ENCODE assay signal across 24 cellular contexts in the genomic region with DNA sequence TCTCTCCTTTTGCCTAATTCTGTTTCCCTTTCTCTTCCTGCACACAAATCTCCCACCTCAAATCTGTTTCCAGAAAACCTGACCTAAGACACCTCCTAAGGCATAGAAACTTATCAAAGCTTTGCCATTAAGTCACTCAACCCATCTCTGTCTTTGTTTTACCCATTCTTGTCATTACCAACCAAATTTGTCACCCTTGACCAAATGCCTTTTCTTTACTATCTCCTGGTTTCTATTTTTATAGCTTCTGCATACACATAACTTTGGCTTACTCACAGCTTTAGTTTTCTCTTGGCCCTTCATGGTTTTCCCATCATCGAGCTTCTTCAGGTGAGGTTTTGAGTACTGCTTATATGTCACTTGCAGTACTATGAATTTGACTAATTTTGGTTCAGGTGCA.
A peak's percentile ranks its signal among the peaks of the same experiment; 100 is the strongest.
DNase-seq lines count a peak whose midpoint lies in the region; ATAC-seq, FAIRE-seq and TF ChIP-seq lines count a peak whose summit lies in the region.
"Had no signal": no experiment of that assay in that cellular context is flagged by ENCODE, and none has a peak within 500 bp of the region (broad histone marks: within the 10 kb centered on the region; RNA-seq: fewer than 3 reads in every experiment).

No MANE protein-coding gene starts in this region.

- intact Hi-C loops in activated CD4-positive, alpha-beta T cell treated with anti-CD3 and anti-CD28 coated beads for 36 hours (cut with DNase I, micrococcal nuclease): loop anchor here in 1 of 2 experiments (1.0 kb wide), 1 partner anchor 9 kb away; no protein-coding TSS in a partner anchor
- intact Hi-C loops in Caco-2 (cut with micrococcal nuclease; ENCODE audit: unreplicated experiment): no loop called here

- no peaks in the 10 kb centered on the region for H3K9me3 Mint-ChIP-seq in activated CD4-positive, alpha-beta T cell treated with anti-CD3 and anti-CD28 coated beads for 36 hours (ENCODE audit: low read depth)
- peaks cover 2% of the 10 kb centered on the region for H3K9me3 Mint-ChIP-seq in activated T-cell treated with anti-CD3 and anti-CD28 coated beads, Interleukin-2, amount 50 U/mL, for 24 hours
- H3K9me3 Mint-ChIP-seq in Caco-2 (ENCODE audit: unreplicated experiment): peaks cover 55% of the 10 kb centered on the region
- H3K9me3 Mint-ChIP-seq: CD4-positive, alpha-beta T cell; CD8-positive, alpha-beta memory T cell had no signal

- DNase-seq in activated CD4-positive, alpha-beta T cell treated with anti-CD3 and anti-CD28 coated beads for 36 hours: no peak
- DNase-seq in activated CD4-positive, alpha-beta T cell treated with anti-CD3 and anti-CD28 coated beads for 4 hours: no peak
- no peak for DNase-seq in activated T-cell treated with anti-CD3 and anti-CD28 coated beads, Interleukin-2, amount 50 U/mL, for 24 hours
- no peak for DNase-seq in activated T-cell treated with anti-CD3 and anti-CD28 coated beads, Interleukin-2, amount 50 U/mL, for 48 hours
- DNase-seq in Caco-2 (no peak), keratinocyte (ENCODE audit: low read depth, low spot score) (no peak), NCI-H2171 treated with DMSO at 0.1 percent for 48 hours (lab: John Stamatoyannopoulos, UW) (no peak), DMS153 treated with DMSO at 0.1 percent for 48 hours (lab: John Stamatoyannopoulos, UW; ENCODE audit: unreplicated experiment) (no peak)
- DNase-seq: BE2C; Calu3; CD4-positive, alpha-beta T cell; CD8-positive, alpha-beta memory T cell; EL; GDM1; GM23248; H7; HCEC 1CT had no signal

- dilution Hi-C loops in keratinocyte (cut with MboI; ENCODE audit: extremely low pct_ligation_motif_present, low sequenced_read_pairs): no loop called here

- no peaks in the 10 kb centered on the region for H4K20me1 ChIP-seq in keratinocyte (ENCODE audit: control insufficient read depth, extremely low read depth, insufficient read depth, low read length)
- H4K20me1 ChIP-seq: BLaER1 treated with 17β-estradiol and CSF1 and Interleukin-3, amounts not matched to agents 10 nM and 100 nM had no signal

- BruUV-seq in Caco-2 (replicated peaks; lab: Mats Ljungman, UMichigan): no TSS peak

- H3K4me3 ChIP-seq in Caco-2 (ENCODE audit: low read depth, low read length): no peak overlapping the region
- H3K4me3 ChIP-seq in keratinocyte (ENCODE audit: control insufficient read depth in 2 of 3, extremely low read depth in 1 of 3, insufficient read depth in 2 of 3, low read depth in 1 of 3, low read length in 3 of 3): no peak overlapping the region
- H3K4me3 ChIP-seq: BLaER1 treated with 17β-estradiol and CSF1 and Interleukin-3, amounts not matched to agents 10 nM and 100 nM; GM12878; GM23248 had no signal

- H3K27me3 ChIP-seq in Caco-2 (replicated peaks; ENCODE audit: control insufficient read depth, insufficient read depth, low read length) (no peaks in the 10 kb centered on the region), keratinocyte (ENCODE audit: control insufficient read depth, extremely low read depth, insufficient read depth, low read length) (no peaks in the 10 kb centered on the region)
- H3K27me3 ChIP-seq: BE2C; BLaER1 treated with 17β-estradiol and CSF1 and Interleukin-3, amounts not matched to agents 10 nM and 100 nM had no signal

- no peak overlapping the region for H2AFZ ChIP-seq in keratinocyte (ENCODE audit: control insufficient read depth, low read length)
- H2AFZ ChIP-seq: GM23248 had no signal

- no peak for TF ChIP-seq CTCF in Caco-2 (IDR thresholded peaks at IDR 0.05; ENCODE audit: insufficient read depth in 1 of 2, low read depth in 1 of 2, low read length in 1 of 2, severe bottlenecking in 1 of 2, unreplicated experiment in 1 of 2)
- no peak for TF ChIP-seq CTCF in keratinocyte (optimal IDR thresholded peaks at IDR 0.05 in 1 of 3, IDR thresholded peaks at IDR 0.05 in 1 of 3, conservative IDR thresholded peaks at IDR 0.05 in 1 of 3; ENCODE audit: extremely low read depth in 1 of 3, insufficient read depth in 2 of 3, low read length in 3 of 3)

- H3K9me3 ChIP-seq in Caco-2 (peaks cover 50% of the 10 kb centered on the region), keratinocyte (ENCODE audit: control insufficient read depth, low read depth, low read length) (no peaks in the 10 kb centered on the region)
- H3K9me3 ChIP-seq: BE2C had no signal

- peaks cover 4% of the 10 kb centered on the region for H3K27me3 Mint-ChIP-seq in activated CD4-positive, alpha-beta T cell treated with anti-CD3 and anti-CD28 coated beads for 36 hours
- H3K27me3 Mint-ChIP-seq in activated T-cell treated with anti-CD3 and anti-CD28 coated beads, Interleukin-2, amount 50 U/mL, for 24 hours: peaks cover 2% of the 10 kb centered on the region
- H3K27me3 Mint-ChIP-seq in Caco-2 (ENCODE audit: insufficient read depth, unreplicated experiment): no peaks in the 10 kb centered on the region

- no peaks in the 10 kb centered on the region for H3K79me2 ChIP-seq in keratinocyte (ENCODE audit: control insufficient read depth, insufficient read depth, low read length)

- peak; percentile 69 for ATAC-seq in activated CD4-positive, alpha-beta T cell treated with anti-CD3 and anti-CD28 coated beads for 36 hours
- ATAC-seq: GM12878 had no signal

- peak; percentile 26 for FAIRE-seq in keratinocyte (lab: Jason Lieb, UNC)
- FAIRE-seq: A204.1, GM12878, GM19239, H1 had no signal

- CTCF ChIA-PET in activated CD4-positive, alpha-beta T cell treated with anti-CD3 and anti-CD28 coated beads for 36 hours (lab: Charles Lee): interaction anchor here (0.9 to 1.1 kb wide), 2 partner anchors 9 to 1908 kb away, joined by 3 read pairs; no protein-coding TSS in a partner anchor
- CTCF ChIA-PET in Caco-2 (lab: Charles Lee): no interaction called here

- H3K9me1 ChIP-seq in keratinocyte (ENCODE audit: control insufficient read depth, extremely low read depth, insufficient read depth, low read length): no peaks in the 10 kb centered on the region

- peaks cover 11% of the 10 kb centered on the region for H3K4me1 Mint-ChIP-seq in activated CD4-positive, alpha-beta T cell treated with anti-CD3 and anti-CD28 coated beads for 36 hours
- peaks cover 6% of the 10 kb centered on the region for H3K4me1 Mint-ChIP-seq in activated T-cell treated with anti-CD3 and anti-CD28 coated beads, Interleukin-2, amount 50 U/mL, for 24 hours (ENCODE audit: low read depth)
- peaks cover 10% of the 10 kb centered on the region for H3K4me1 Mint-ChIP-seq in Caco-2 (ENCODE audit: low read depth, unreplicated experiment)
- H3K4me1 Mint-ChIP-seq: CD14-positive monocyte; CD8-positive, alpha-beta memory T cell had no signal

- H3K4me3 Mint-ChIP-seq in activated CD4-positive, alpha-beta T cell treated with anti-CD3 and anti-CD28 coated beads for 36 hours: no peak overlapping the region
- H3K4me3 Mint-ChIP-seq in activated T-cell treated with anti-CD3 and anti-CD28 coated beads, Interleukin-2, amount 50 U/mL, for 24 hours: no peak overlapping the region
- no peak overlapping the region for H3K4me3 Mint-ChIP-seq in Caco-2 (ENCODE audit: unreplicated experiment)
- H3K4me3 Mint-ChIP-seq: CD14-positive monocyte; CD4-positive, alpha-beta T cell; CD8-positive, alpha-beta memory T cell had no signal

- H3K4me1 ChIP-seq in Caco-2 (peaks cover 15% of the 10 kb centered on the region), keratinocyte (ENCODE audit: control insufficient read depth, extremely low read depth, insufficient read depth, low read length) (no peaks in the 10 kb centered on the region)
- H3K4me1 ChIP-seq: BE2C; BLaER1 treated with 17β-estradiol and CSF1 and Interleukin-3, amounts not matched to agents 10 nM and 100 nM had no signal

- no peaks in the 10 kb centered on the region for H3K36me3 Mint-ChIP-seq in activated CD4-positive, alpha-beta T cell treated with anti-CD3 and anti-CD28 coated beads for 36 hours (ENCODE audit: low read depth)
- H3K36me3 Mint-ChIP-seq in activated T-cell treated with anti-CD3 and anti-CD28 coated beads, Interleukin-2, amount 50 U/mL, for 24 hours (ENCODE audit: low read depth): no peaks in the 10 kb centered on the region
- H3K36me3 Mint-ChIP-seq in Caco-2 (ENCODE audit: insufficient read depth, unreplicated experiment): peaks cover 51% of the 10 kb centered on the region
- H3K36me3 Mint-ChIP-seq: CD14-positive monocyte; CD8-positive, alpha-beta memory T cell had no signal

- H3K9ac ChIP-seq in keratinocyte (ENCODE audit: control insufficient read depth, extremely low read depth, insufficient read depth, low read length): no peak overlapping the region
- H3K9ac ChIP-seq: BLaER1 treated with 17β-estradiol and CSF1 and Interleukin-3, amounts not matched to agents 10 nM and 100 nM; GM23248 had no signal

- H3K27ac Mint-ChIP-seq in activated CD4-positive, alpha-beta T cell treated with anti-CD3 and anti-CD28 coated beads for 36 hours: peak overlapping the region; percentile 6
- peak overlapping the region; percentile 1 for H3K27ac Mint-ChIP-seq in activated T-cell treated with anti-CD3 and anti-CD28 coated beads, Interleukin-2, amount 50 U/mL, for 24 hours
- peak overlapping the region; percentile 7 for H3K27ac Mint-ChIP-seq in Caco-2 (ENCODE audit: unreplicated experiment)
- H3K27ac Mint-ChIP-seq: CD14-positive monocyte; CD4-positive, alpha-beta T cell; CD8-positive, alpha-beta memory T cell had no signal

- H3K36me3 ChIP-seq in Caco-2 (ENCODE audit: control insufficient read depth, insufficient read depth, low read length): peaks cover 3% of the 10 kb centered on the region; the same call in 1 of the 2 replicates
- H3K36me3 ChIP-seq in keratinocyte (ENCODE audit: control insufficient read depth in 2 of 2, extremely low read depth in 1 of 2, insufficient read depth in 2 of 2, low read length in 2 of 2): no peaks in the 10 kb centered on the region
- H3K36me3 ChIP-seq: BE2C; BLaER1 treated with 17β-estradiol and CSF1 and Interleukin-3, amounts not matched to agents 10 nM and 100 nM had no signal

- no peak overlapping the region for H3K27ac ChIP-seq in keratinocyte (ENCODE audit: control insufficient read depth, insufficient read depth, low read length)
- H3K27ac ChIP-seq: 22Rv1; BLaER1 treated with 17β-estradiol and CSF1 and Interleukin-3, amounts not matched to agents 10 nM and 100 nM; GM23248 had no signal

- no peak overlapping the region for H3K4me2 ChIP-seq in keratinocyte (ENCODE audit: control insufficient read depth, extremely low read depth, insufficient read depth, low read depth, low read length)
- H3K4me2 ChIP-seq: BLaER1 treated with 17β-estradiol and CSF1 and Interleukin-3, amounts not matched to agents 10 nM and 100 nM had no signal

- POLR2A ChIA-PET in activated CD4-positive, alpha-beta T cell treated with anti-CD3 and anti-CD28 coated beads for 36 hours (lab: Charles Lee): interaction anchor here (0.6 kb wide), 1 partner anchor 57 kb away, joined by 3 read pairs; no protein-coding TSS in a partner anchor
- POLR2A ChIA-PET in Caco-2 (lab: Charles Lee): interaction anchor here (1.2 kb wide), 1 partner anchor 9 kb away, joined by 3 read pairs; no protein-coding TSS in a partner anchor
